Comparison of ENCODE assay signal across 30 cellular contexts in genomic region chr7:70298780-70299446, GRCh38.
DNase-seq lines count a peak whose midpoint lies in the region; ATAC-seq and TF ChIP-seq lines count a peak whose summit lies in the region.
"Had no signal": no experiment of that assay in that cellular context is flagged by ENCODE, and none has a peak within 500 bp of the region (broad histone marks: within the 10 kb centered on the region; RNA-seq: fewer than 3 reads in every experiment).

No MANE protein-coding gene starts in this region.

- no peak overlapping the region for H3K27ac ChIP-seq in mesendoderm (ENCODE audit: low read depth, low read length)
- no peak overlapping the region for H3K27ac ChIP-seq in suprapubic skin
- H3K27ac ChIP-seq: cardiac muscle cell, colonic mucosa, Peyer's patch, thoracic aorta had no signal

- no peak overlapping the region for H3K23ac ChIP-seq in mesendoderm (ENCODE audit: low read length)

- H3K56ac ChIP-seq in mesendoderm (ENCODE audit: low read length), result no peak overlapping the region

- no peaks in the 10 kb centered on the region for H3K9me3 ChIP-seq in suprapubic skin
- H3K9me3 ChIP-seq: colonic mucosa, Peyer's patch, thoracic aorta had no signal

- no peak overlapping the region for H3K4me2 ChIP-seq in mesendoderm (ENCODE audit: low read length)
- H3K4me2 ChIP-seq: smooth muscle cell had no signal

- no peak overlapping the region for H4K5ac ChIP-seq in mesendoderm (ENCODE audit: low read length)

- peak; percentile 6 for DNase-seq in NCI-H146 (lab: John Stamatoyannopoulos, UW)
- no peak for DNase-seq in NCI-H146 treated with DMSO at 0.1 percent for 48 hours (lab: John Stamatoyannopoulos, UW; ENCODE audit: unreplicated experiment)
- peak; percentile 71 for DNase-seq in LoVo (ENCODE audit: low spot score)
- peak; percentile 21 for DNase-seq in mesendoderm
- DNase-seq in KBM-7, result no peak
- DNase-seq in amygdala (lab: John Stamatoyannopoulos, UW), result no peak
- no peak for DNase-seq in suprapubic skin (ENCODE audit: low spot score in 2 of 2)
- DNase-seq: 8988T; activated B cell treated with CpG ODN at 0.5 μM for 24 hours; activated CD4-positive, alpha-beta T cell treated with anti-CD3 and anti-CD28 coated beads, Interleukin-2, amount 10 ng/mL, durations not matched to agents 7 days and 5 days; activated effector memory CD4-positive, alpha-beta T cell treated with anti-CD3 and anti-CD28 coated beads, Interleukin-2, amount 50 U/mL, for 16 hours; activated T-cell treated with anti-CD3 and anti-CD28 coated beads, Interleukin-2, amount 50 U/mL, for 24 hours; AML-193; CD4-positive, alpha-beta T cell; colonic mucosa; effector CD4-positive, alpha-beta T cell; glutamatergic neuron; left ventricle myocardium superior; NCI-H1417; NCI-H2081; NCI-H524 treated with DMSO at 0.1 percent for 48 hours; Peyer's patch; right cardiac atrium; stimulated activated CD4-positive, alpha-beta T cell treated with anti-CD3 and anti-CD28 coated beads, Interleukin-1b, Interleukin-23, amount 100 ng/mL, for 48 hours; stimulated activated naive CD8-positive, alpha-beta T cell treated with anti-CD3 and anti-CD28 coated beads, Interleukin-15, Interleukin-2, amounts not matched to agents 100 U/mL and 50 U/mL, for 24 hours; T-cell had no signal

- TF ChIP-seq POLR2A in suprapubic skin (IDR thresholded peaks at IDR 0.05), result no peak

- no peak for TF ChIP-seq EP300 in suprapubic skin (IDR thresholded peaks at IDR 0.05)

- H3K79me2 ChIP-seq in mesendoderm (ENCODE audit: control insufficient read depth, insufficient read depth, low read length), result no peaks in the 10 kb centered on the region

- H2AK5ac ChIP-seq in mesendoderm (ENCODE audit: low read length), result no peak overlapping the region

- H4K8ac ChIP-seq in mesendoderm (ENCODE audit: low read depth, low read length), result no peak overlapping the region

- no peaks in the 10 kb centered on the region for H3K27me3 ChIP-seq in mesendoderm (ENCODE audit: insufficient read depth, low read length, poor library complexity)
- no peaks in the 10 kb centered on the region for H3K27me3 ChIP-seq in suprapubic skin
- H3K27me3 ChIP-seq: cardiac muscle cell, colonic mucosa, Peyer's patch had no signal

- in situ Hi-C loops in KBM-7 (cut with MboI; ENCODE audit: low pct_unique_long_range_greater_than_20kb, low sequenced_read_pairs), result no loop called here

- H3K4me1 ChIP-seq in mesendoderm (ENCODE audit: control insufficient read depth, low read depth, low read length) (no peaks in the 10 kb centered on the region), suprapubic skin (no peaks in the 10 kb centered on the region)
- H3K4me1 ChIP-seq: colonic mucosa, Peyer's patch had no signal

- no peak overlapping the region for H3K4ac ChIP-seq in mesendoderm (ENCODE audit: low read depth, low read length)

- peak; percentile 51; the same call in 2 of the 3 replicates for ATAC-seq in SK-N-SH treated with all-trans-retinoic acid at 6 μM for 48 hours
- ATAC-seq: left ventricle myocardium superior; right cardiac atrium; stimulated activated naive CD8-positive, alpha-beta T cell treated with anti-CD3 and anti-CD28 coated beads, Interleukin-15, Interleukin-2, amounts not matched to agents 100 U/mL and 50 U/mL, for 24 hours; T-cell had no signal

- WGBS in mesendoderm (ENCODE audit: extremely low coverage, insufficient coverage, low lambda C conversion rate), result no CpG with 5 or more reads among the region's 5 CpGs
- WGBS in suprapubic skin, result 58% methylated on average over 5 of the region's 5 CpGs

- no peak overlapping the region for H3K18ac ChIP-seq in mesendoderm (ENCODE audit: low read length)

- H3K4me3 ChIP-seq in mesendoderm (ENCODE audit: low read length), result no peak overlapping the region
- H3K4me3 ChIP-seq in suprapubic skin, result no peak overlapping the region
- H3K4me3 ChIP-seq: cardiac muscle cell, colonic mucosa, Peyer's patch, smooth muscle cell, thoracic aorta had no signal

- no peak overlapping the region for H2BK15ac ChIP-seq in mesendoderm (replicated peaks; ENCODE audit: low read depth)

- no peaks in the 10 kb centered on the region for H3K36me3 ChIP-seq in mesendoderm (ENCODE audit: control insufficient read depth, insufficient read depth, low read length)
- no peaks in the 10 kb centered on the region for H3K36me3 ChIP-seq in suprapubic skin
- H3K36me3 ChIP-seq: cardiac muscle cell, colonic mucosa, Peyer's patch, thoracic aorta had no signal

- H3K9ac ChIP-seq in mesendoderm (ENCODE audit: low read length), result no peak overlapping the region

- no peak overlapping the region for H2BK120ac ChIP-seq in mesendoderm (ENCODE audit: low read depth, low read length)

- TF ChIP-seq CTCF in suprapubic skin (IDR thresholded peaks at IDR 0.05), result no peak

- no peak overlapping the region for H2BK5ac ChIP-seq in mesendoderm (ENCODE audit: low read length)

- no peaks in the 10 kb centered on the region for H3K79me1 ChIP-seq in mesendoderm (ENCODE audit: low read length)

TF ChIP-seq in SK-N-SH treated with all-trans-retinoic acid at 6 μM for 48 hours, 23 proteins besides CTCF, POLR2A, EP300 and RAD21:
- peak; percentile 32; the same call in 1 of the 2 replicates for TF ChIP-seq ISL1 (CRISPR knock-in tag; IDR thresholded peaks at IDR 0.05)
- peak; percentile 44; the same call in 1 of the 2 replicates for TF ChIP-seq ARNTL (CRISPR knock-in tag; IDR thresholded peaks at IDR 0.05; ENCODE audit: borderline replicate concordance, low read depth)
- 0 out of 2 replicates have a peak, but pooled peaks have one; percentile 43 for TF ChIP-seq PPARA (CRISPR knock-in tag; IDR thresholded peaks at IDR 0.05; ENCODE audit: borderline replicate concordance)
- TF ChIP-seq TSHZ2 (CRISPR knock-in tag; IDR thresholded peaks at IDR 0.05), result peak; percentile 19; the same call in 1 of the 2 replicates
- TF ChIP-seq CSRNP3 (CRISPR knock-in tag; IDR thresholded peaks at IDR 0.05), result 0 out of 2 replicates have a peak, but pooled peaks have one; percentile 55
- peak; percentile 75; the same call in 1 of the 2 replicates for TF ChIP-seq ZNF70 (CRISPR knock-in tag; IDR thresholded peaks at IDR 0.05)
- TF ChIP-seq TCF4 (CRISPR knock-in tag; IDR thresholded peaks at IDR 0.05; ENCODE audit: borderline replicate concordance), result peak; percentile 84
- TF ChIP-seq SNAI2 (CRISPR knock-in tag; IDR thresholded peaks at IDR 0.05), result no peak
- no peak for TF ChIP-seq CREB5 (CRISPR knock-in tag; IDR thresholded peaks at IDR 0.05; ENCODE audit: low read depth)
TF ChIP-seq in SK-N-SH treated with all-trans-retinoic acid at 6 μM for 48 hours: peak in this region for 7.

Comparison
In these comparisons a context has a peak if more than half of its experiments do, and no peak if none do; other contexts are left out.
1. DNase-seq: peak in NCI-H146 (single experiment), LoVo (single experiment) and mesendoderm (single experiment); none in NCI-H146 treated with DMSO at 0.1 percent for 48 hours (single experiment), KBM-7 (single experiment), amygdala (0 of 56) and suprapubic skin (0 of 2).